29 cellular contexts compared by ENCODE assay signal in genomic region chr2:75491129-75491753, GRCh38.
DNase-seq lines count a peak whose midpoint lies in the region; ATAC-seq and TF ChIP-seq lines count a peak whose summit lies in the region.
"Had no signal": no experiment of that assay in that cellular context is flagged by ENCODE, and none has a peak within 500 bp of the region (broad histone marks: within the 10 kb centered on the region; RNA-seq: fewer than 3 reads in every experiment).

No MANE protein-coding gene starts in this region.

- H3K27me3 ChIP-seq in brain microvascular endothelial cell (replicated peaks): no peaks in the 10 kb centered on the region
- H3K27me3 ChIP-seq: BLaER1, pancreas, stomach had no signal

- no peak for ATAC-seq in HG03378 (IDR thresholded peaks at IDR 0.05; ENCODE audit: unreplicated experiment)
- ATAC-seq: left ventricle myocardium superior, pancreas, right cardiac atrium had no signal

- POLR2A ChIA-PET in activated CD4-positive, alpha-beta memory T cell treated with anti-CD3 and anti-CD28 coated beads for 36 hours (lab: Charles Lee): no interaction called here

- no peaks in the 10 kb centered on the region for H3K9me3 Mint-ChIP-seq in activated CD4-positive, alpha-beta memory T cell treated with anti-CD3 and anti-CD28 coated beads for 36 hours
- H3K9me3 Mint-ChIP-seq: activated CD4-positive, alpha-beta T cell treated with anti-CD3 and anti-CD28 coated beads, Interleukin-2, amount 10 ng/mL, durations not matched to agents 7 days and 5 days had no signal

- peaks cover 4% of the 10 kb centered on the region for H3K27me3 Mint-ChIP-seq in activated CD4-positive, alpha-beta memory T cell treated with anti-CD3 and anti-CD28 coated beads for 36 hours

- no peak overlapping the region for H3K4me3 ChIP-seq in brain microvascular endothelial cell (ENCODE audit: low read depth, low read length)
- H3K4me3 ChIP-seq: BLaER1, coronary artery, pancreas, stomach had no signal

- no peak overlapping the region for H3K4me3 Mint-ChIP-seq in activated CD4-positive, alpha-beta memory T cell treated with anti-CD3 and anti-CD28 coated beads for 36 hours
- H3K4me3 Mint-ChIP-seq: activated CD4-positive, alpha-beta T cell treated with anti-CD3 and anti-CD28 coated beads, Interleukin-2, amount 10 ng/mL, durations not matched to agents 7 days and 5 days; activated naive CD8-positive, alpha-beta T cell treated with anti-CD3 and anti-CD28 coated beads, Interleukin-2, amount 10 ng/mL, durations not matched to agents 7 days and 5 days; brain; IgD-negative memory B cell; mesothelial cell of epicardium; nephron had no signal

- peaks cover 21% of the 10 kb centered on the region for H3K36me3 ChIP-seq in brain microvascular endothelial cell (replicated peaks)
- H3K36me3 ChIP-seq: BLaER1, stomach, WERI-Rb-1 had no signal

- H3K27ac ChIP-seq in brain microvascular endothelial cell: no peak overlapping the region
- H3K27ac ChIP-seq: 22Rv1, BLaER1, coronary artery, pancreas, stomach, WERI-Rb-1 had no signal

- peak; percentile 8 for DNase-seq in DMS 273 (lab: John Stamatoyannopoulos, UW; ENCODE audit: unreplicated experiment)
- no peak for DNase-seq in DMS 273 treated with DMSO at 0.1 percent for 48 hours (lab: John Stamatoyannopoulos, UW)
- DNase-seq in NCI-H146 treated with DMSO at 0.1 percent for 48 hours (lab: John Stamatoyannopoulos, UW; ENCODE audit: unreplicated experiment): peak; percentile 94
- DNase-seq in brain microvascular endothelial cell: peak; percentile 24
- peak; percentile 36 for DNase-seq in iris pigment epithelial cell (ENCODE audit: low read depth)
- no peak for DNase-seq in activated CD4-positive, alpha-beta memory T cell treated with anti-CD3 and anti-CD28 coated beads for 36 hours
- no peak for DNase-seq in activated CD4-positive, alpha-beta T cell treated with anti-CD3 and anti-CD28 coated beads, Interleukin-2, amount 50 U/mL, for 48 hours
- DNase-seq: activated CD4-positive, alpha-beta T cell treated with anti-CD3 and anti-CD28 coated beads, Interleukin-2, amount 10 ng/mL, durations not matched to agents 7 days and 5 days; activated naive CD8-positive, alpha-beta T cell treated with anti-CD3 and anti-CD28 coated beads, Interleukin-2, amount 10 ng/mL, durations not matched to agents 7 days and 5 days; Calu3; hypothalamus; left ventricle myocardium superior; MM.1S; NCI-H1694 treated with DMSO at 0.1 percent for 48 hours; NCI-H446 treated with DMSO at 0.1 percent for 48 hours; pancreas; right cardiac atrium; stimulated activated CD4-positive, alpha-beta T cell treated with anti-CD3 and anti-CD28 coated beads, Interleukin-15, amount 100 ng/mL, for 24 hours; stomach; trophoblast cell; WERI-Rb-1 had no signal

- intact Hi-C loops in activated CD4-positive, alpha-beta memory T cell treated with anti-CD3 and anti-CD28 coated beads for 36 hours (cut with micrococcal nuclease): no loop called here

- no peaks in the 10 kb centered on the region for H3K36me3 Mint-ChIP-seq in activated CD4-positive, alpha-beta memory T cell treated with anti-CD3 and anti-CD28 coated beads for 36 hours
- H3K36me3 Mint-ChIP-seq: activated naive CD8-positive, alpha-beta T cell treated with anti-CD3 and anti-CD28 coated beads, Interleukin-2, amount 10 ng/mL, durations not matched to agents 7 days and 5 days; brain had no signal

- no peaks in the 10 kb centered on the region for H3K4me1 Mint-ChIP-seq in activated CD4-positive, alpha-beta memory T cell treated with anti-CD3 and anti-CD28 coated beads for 36 hours (ENCODE audit: low read depth)
- H3K4me1 Mint-ChIP-seq: activated CD4-positive, alpha-beta T cell treated with anti-CD3 and anti-CD28 coated beads, Interleukin-2, amount 10 ng/mL, durations not matched to agents 7 days and 5 days; activated naive CD8-positive, alpha-beta T cell treated with anti-CD3 and anti-CD28 coated beads, Interleukin-2, amount 10 ng/mL, durations not matched to agents 7 days and 5 days; brain; IgD-negative memory B cell had no signal

- CTCF ChIA-PET in activated CD4-positive, alpha-beta memory T cell treated with anti-CD3 and anti-CD28 coated beads for 36 hours (lab: Charles Lee): no interaction called here

- in situ Hi-C loops in brain microvascular endothelial cell (cut with HindIII; ENCODE audit: low pct_ligation_motif_present, low sequenced_read_pairs): no loop called here

- no peak for TF ChIP-seq CTCF in brain microvascular endothelial cell (IDR thresholded peaks at IDR 0.05; ENCODE audit: low read depth, low read length, missing control alignments)

- H3K27ac Mint-ChIP-seq in activated CD4-positive, alpha-beta memory T cell treated with anti-CD3 and anti-CD28 coated beads for 36 hours: no peak overlapping the region
- H3K27ac Mint-ChIP-seq: activated CD4-positive, alpha-beta T cell treated with anti-CD3 and anti-CD28 coated beads, Interleukin-2, amount 10 ng/mL, durations not matched to agents 7 days and 5 days; activated naive CD8-positive, alpha-beta T cell treated with anti-CD3 and anti-CD28 coated beads, Interleukin-2, amount 10 ng/mL, durations not matched to agents 7 days and 5 days; brain; IgD-negative memory B cell; mesothelial cell of epicardium; nephron had no signal

Comparison
In these comparisons a context has a peak if more than half of its experiments do, and no peak if none do; other contexts are left out.
1. DNase-seq: peak in DMS 273 (single experiment), NCI-H146 treated with DMSO at 0.1 percent for 48 hours (single experiment), brain microvascular endothelial cell (single experiment) and iris pigment epithelial cell (single experiment); none in DMS 273 treated with DMSO at 0.1 percent for 48 hours (single experiment), activated CD4-positive, alpha-beta memory T cell treated with anti-CD3 and anti-CD28 coated beads for 36 hours (single experiment) and activated CD4-positive, alpha-beta T cell treated with anti-CD3 and anti-CD28 coated beads, Interleukin-2, amount 50 U/mL, for 48 hours (0 of 2).